1 cellular context compared by ENCODE assay signal in genomic region chr3:197372076-197372661, GRCh38.
TF ChIP-seq lines count a peak whose summit lies in the region.

No MANE protein-coding gene starts in this region.

TF ChIP-seq in WTC11, 78 proteins besides CTCF, POLR2A, EP300 and RAD21 (continued from another document):
- no peak for TF ChIP-seq ATF6 (CRISPR knock-in tag; IDR thresholded peaks at IDR 0.05)
- TF ChIP-seq RELA (CRISPR knock-in tag; IDR thresholded peaks at IDR 0.05; ENCODE audit: borderline replicate concordance), result no peak
- no peak for TF ChIP-seq GTF2I (CRISPR knock-in tag; conservative IDR thresholded peaks at IDR 0.05)
- TF ChIP-seq TP53 (CRISPR knock-in tag; IDR thresholded peaks at IDR 0.05), result no peak
- no peak for TF ChIP-seq SMAD3 (CRISPR knock-in tag; IDR thresholded peaks at IDR 0.05; ENCODE audit: borderline replicate concordance)
- TF ChIP-seq ZMAT4 (CRISPR knock-in tag; IDR thresholded peaks at IDR 0.05), result no peak
- TF ChIP-seq ERG (CRISPR knock-in tag; IDR thresholded peaks at IDR 0.05), result no peak
- TF ChIP-seq ELF4 (CRISPR knock-in tag; IDR thresholded peaks at IDR 0.05; ENCODE audit: low read depth), result no peak
- TF ChIP-seq HMGA2 (CRISPR knock-in tag; IDR thresholded peaks at IDR 0.05), result no peak
- TF ChIP-seq PRRX2 (CRISPR knock-in tag; IDR thresholded peaks at IDR 0.05), result no peak
- TF ChIP-seq ZNF423 (CRISPR knock-in tag; IDR thresholded peaks at IDR 0.05), result no peak
